1 cellular context compared by ENCODE assay signal in genomic region chr19:16542045-16542893, GRCh38.
TF ChIP-seq lines count a peak whose summit lies in the region.

Gene CHERP, minus strand, starts transcription at chr19:16542437. Its CDS starts 59 bp downstream, at chr19:16542378.

TF ChIP-seq in HepG2, 621 proteins besides CTCF, POLR2A, EP300 and RAD21 (continued from another document and continues in another):
- no peak; the same call in none of the 2 replicates for TF ChIP-seq ZBTB44 (CRISPR knock-in tag; IDR thresholded peaks at IDR 0.05)
- TF ChIP-seq HNRNPL (IDR thresholded peaks at IDR 0.05; ENCODE audit: low read depth, low read length), result 0 out of 2 replicates have a peak, but pooled peaks have one; percentile 27
- TF ChIP-seq ZFP1 (CRISPR knock-in tag; IDR thresholded peaks at IDR 0.05), result peak; percentile 62; the same call in 1 of the 2 replicates
- TF ChIP-seq ZFP36L2 (CRISPR knock-in tag; IDR thresholded peaks at IDR 0.05), result no peak
- no peak for TF ChIP-seq SOX13 (IDR thresholded peaks at IDR 0.05)
- peak in 1 of 2 experiments; percentile 9; a peak in 2 of 4 replicates for TF ChIP-seq SOX13 (CRISPR knock-in tag; conservative IDR thresholded peaks at IDR 0.05 in 1 of 2, IDR thresholded peaks at IDR 0.05 in 1 of 2)
- 0 out of 2 replicates have a peak, but pooled peaks have one; percentile 59 for TF ChIP-seq ZNF558 (CRISPR knock-in tag; IDR thresholded peaks at IDR 0.05; ENCODE audit: borderline replicate concordance)
- TF ChIP-seq CEBPZ (IDR thresholded peaks at IDR 0.05; ENCODE audit: low read length), result no peak
- TF ChIP-seq ZNF574 (CRISPR knock-in tag; IDR thresholded peaks at IDR 0.05), result peak; percentile 93
- TF ChIP-seq ZNF788 (CRISPR knock-in tag; IDR thresholded peaks at IDR 0.05; ENCODE audit: borderline replicate concordance), result no peak; the same call in 1 of the 2 replicates
- TF ChIP-seq ZBTB21 (CRISPR knock-in tag; IDR thresholded peaks at IDR 0.05), result no peak
- peak; percentile 10; the same call in 1 of the 2 replicates for TF ChIP-seq AHDC1 (CRISPR knock-in tag; IDR thresholded peaks at IDR 0.05; ENCODE audit: borderline replicate concordance)
- no peak for TF ChIP-seq ZNF572 (CRISPR knock-in tag; IDR thresholded peaks at IDR 0.05)
- no peak; the same call in 1 of the 2 replicates for TF ChIP-seq ZNF704 (CRISPR knock-in tag; IDR thresholded peaks at IDR 0.05; ENCODE audit: borderline replicate concordance)
- no peak for TF ChIP-seq KAT2B (IDR thresholded peaks at IDR 0.05; ENCODE audit: borderline replicate concordance, low read depth, low read length)
- TF ChIP-seq TAF15 (IDR thresholded peaks at IDR 0.05; ENCODE audit: low read depth, low read length, poor library complexity, severe bottlenecking), result no peak
- no peak for TF ChIP-seq TCF7 (IDR thresholded peaks at IDR 0.05; ENCODE audit: low read depth)
- TF ChIP-seq PRDM15 (CRISPR knock-in tag; IDR thresholded peaks at IDR 0.05), result peak; percentile 63
- TF ChIP-seq GTF3A (CRISPR knock-in tag; conservative IDR thresholded peaks at IDR 0.05), result 0 out of 2 replicates have a peak, but pooled peaks have one; percentile 52
- TF ChIP-seq TEAD3 (CRISPR knock-in tag; optimal IDR thresholded peaks at IDR 0.05; ENCODE audit: borderline replicate concordance), result peak; percentile 9
- TF ChIP-seq MLXIP (CRISPR knock-in tag; IDR thresholded peaks at IDR 0.05; ENCODE audit: borderline replicate concordance), result no peak; the same call in 1 of the 2 replicates
- TF ChIP-seq RFX5 (IDR thresholded peaks at IDR 0.05; ENCODE audit: low read depth, low read length), result peak; percentile 9; the same call in 1 of the 2 replicates
- TF ChIP-seq ZNF160 (CRISPR knock-in tag; IDR thresholded peaks at IDR 0.05), result no peak
- no peak for TF ChIP-seq RFXAP (CRISPR knock-in tag; IDR thresholded peaks at IDR 0.05; ENCODE audit: borderline replicate concordance)
- TF ChIP-seq ZNF749 (CRISPR knock-in tag; IDR thresholded peaks at IDR 0.05; ENCODE audit: borderline replicate concordance), result no peak
- no peak for TF ChIP-seq FUBP1 (CRISPR knock-in tag; IDR thresholded peaks at IDR 0.05; ENCODE audit: borderline replicate concordance)
- TF ChIP-seq EED (CRISPR knock-in tag; IDR thresholded peaks at IDR 0.05), result no peak
- TF ChIP-seq SRY (CRISPR knock-in tag; IDR thresholded peaks at IDR 0.05), result peak; percentile 67
- TF ChIP-seq SIX1 (CRISPR knock-in tag; IDR thresholded peaks at IDR 0.05; ENCODE audit: borderline replicate concordance), result no peak
